Comparison of ENCODE assay signal across 14 cellular contexts in genomic region chr5:179148703-179149170, GRCh38.
DNase-seq lines count a peak whose midpoint lies in the region; ATAC-seq and TF ChIP-seq lines count a peak whose summit lies in the region.
"Had no signal": no experiment of that assay in that cellular context is flagged by ENCODE, and none has a peak within 500 bp of the region (broad histone marks: within the 10 kb centered on the region; RNA-seq: fewer than 3 reads in every experiment).

No MANE protein-coding gene starts in this region.

- H4K20me1 ChIP-seq in MM.1S (ENCODE audit: insufficient read depth, low read length): no peaks in the 10 kb centered on the region
- H4K20me1 ChIP-seq: BLaER1 treated with 17β-estradiol and CSF1 and Interleukin-3, amounts not matched to agents 10 nM and 100 nM had no signal

- TF ChIP-seq CTCF in left ventricle myocardium inferior (IDR thresholded peaks at IDR 0.05; ENCODE audit: borderline replicate concordance) (no peak), spleen (IDR thresholded peaks at IDR 0.05 in 8 of 11, conservative IDR thresholded peaks at IDR 0.05 in 3 of 11) (no peak), MM.1S (IDR thresholded peaks at IDR 0.05; ENCODE audit: low read length) (no peak), mucosa of descending colon (IDR thresholded peaks at IDR 0.05) (no peak)

- H3F3A ChIP-seq in MM.1S (ENCODE audit: insufficient read depth, low read length): no peaks in the 10 kb centered on the region

- H3K9me2 ChIP-seq in MM.1S (replicated peaks; ENCODE audit: insufficient read depth, low read length): no peaks in the 10 kb centered on the region

- WGBS in mesendoderm (ENCODE audit: extremely low coverage, insufficient coverage, low lambda C conversion rate): no CpG with 5 or more reads among the region's 9 CpGs
- 56 to 78% (median 78%) methylated on average over 4 to 9 of the region's 9 CpGs for WGBS in spleen, 5 donors

- H3K27me3 ChIP-seq in left ventricle myocardium inferior (ENCODE audit: low read depth): peaks cover 22% of the 10 kb centered on the region
- H3K27me3 ChIP-seq in mesendoderm (ENCODE audit: insufficient read depth, low read length, poor library complexity): no peaks in the 10 kb centered on the region
- H3K27me3 ChIP-seq in spleen (replicated peaks in 1 of 7): no peaks in the 10 kb centered on the region
- H3K27me3 ChIP-seq in MM.1S (replicated peaks; ENCODE audit: insufficient read depth, low read length): peaks cover 13% of the 10 kb centered on the region
- H3K27me3 ChIP-seq: BLaER1 treated with 17β-estradiol and CSF1 and Interleukin-3, amounts not matched to agents 10 nM and 100 nM had no signal

- intact Hi-C loops in Right ventricle myocardium superior (cut with DNase I): no loop called here
- intact Hi-C loops in left ventricle myocardium inferior (cut with micrococcal nuclease): no loop called here
- intact Hi-C loops in left ventricle myocardium superior (cut with micrococcal nuclease): no loop called here
- intact Hi-C loops in spleen (cut with DNase I; ENCODE audit: low total_unique reads): no loop called here
- intact Hi-C loops in mucosa of descending colon (cut with DNase I, micrococcal nuclease): no loop called here

- no peak for TF ChIP-seq POLR2A in spleen (IDR thresholded peaks at IDR 0.05)

- DNase-seq in Right ventricle myocardium superior (peak; percentile 18), left ventricle myocardium inferior (no peak), left ventricle myocardium superior (peak; percentile 5), mesendoderm (no peak), spleen (peak; percentile 38), NCI-H1092 (lab: John Stamatoyannopoulos, UW) (no peak), MM.1S (no peak), mucosa of descending colon (no peak)
- DNase-seq: Calu3; CD8-positive, alpha-beta T cell; DMS79 treated with DMSO at 0.1 percent for 48 hours; GF-D8 had no signal

- H2BK5ac ChIP-seq in mesendoderm (ENCODE audit: low read length): no peak overlapping the region

- H3K9me3 ChIP-seq in left ventricle myocardium inferior (replicated peaks): no peaks in the 10 kb centered on the region
- no peaks in the 10 kb centered on the region for H3K9me3 ChIP-seq in spleen
- H3K9me3 ChIP-seq in MM.1S (replicated peaks; ENCODE audit: insufficient read depth, low read length): no peaks in the 10 kb centered on the region
- no peaks in the 10 kb centered on the region for H3K9me3 ChIP-seq in mucosa of descending colon
- H3K9me3 ChIP-seq: HAP-1 had no signal

- no peaks in the 10 kb centered on the region for H3K36me3 ChIP-seq in left ventricle myocardium inferior
- H3K36me3 ChIP-seq in mesendoderm (ENCODE audit: control insufficient read depth, insufficient read depth, low read length): no peaks in the 10 kb centered on the region
- H3K36me3 ChIP-seq in spleen: peaks cover 0 to 58% (median 0%) of the 10 kb centered on the region in 6 donors
- H3K36me3 ChIP-seq in MM.1S (replicated peaks; ENCODE audit: insufficient read depth, low read length): no peaks in the 10 kb centered on the region
- no peaks in the 10 kb centered on the region for H3K36me3 ChIP-seq in mucosa of descending colon (ENCODE audit: low read depth)
- H3K36me3 ChIP-seq: BLaER1 treated with 17β-estradiol and CSF1 and Interleukin-3, amounts not matched to agents 10 nM and 100 nM; HAP-1 had no signal

- no peaks in the 10 kb centered on the region for H3K79me1 ChIP-seq in mesendoderm (ENCODE audit: low read length)

- no peak overlapping the region for H3K18ac ChIP-seq in mesendoderm (ENCODE audit: low read length)

- H3K23ac ChIP-seq in mesendoderm (ENCODE audit: low read length): peak overlapping the region; percentile 24

- H2AFZ ChIP-seq in MM.1S (ENCODE audit: low read length): no peak overlapping the region

- H3K79me2 ChIP-seq in mesendoderm (ENCODE audit: control insufficient read depth, insufficient read depth, low read length) (no peaks in the 10 kb centered on the region), MM.1S (ENCODE audit: low read length) (no peaks in the 10 kb centered on the region)

- H3K27ac ChIP-seq in left ventricle myocardium inferior (replicated peaks) (no peak overlapping the region), mesendoderm (ENCODE audit: low read depth, low read length) (no peak overlapping the region), spleen (no peak overlapping the region), MM.1S (ENCODE audit: low read length) (no peak overlapping the region)
- H3K27ac ChIP-seq: BLaER1 treated with 17β-estradiol and CSF1 and Interleukin-3, amounts not matched to agents 10 nM and 100 nM had no signal

- no peak overlapping the region for H3K9ac ChIP-seq in mesendoderm (ENCODE audit: low read length)
- no peak overlapping the region for H3K9ac ChIP-seq in MM.1S (ENCODE audit: low read length)
- H3K9ac ChIP-seq: BLaER1 treated with 17β-estradiol and CSF1 and Interleukin-3, amounts not matched to agents 10 nM and 100 nM had no signal

- no peak overlapping the region for H3K4ac ChIP-seq in mesendoderm (ENCODE audit: low read depth, low read length)

- no peak overlapping the region for H2BK15ac ChIP-seq in mesendoderm (replicated peaks; ENCODE audit: low read depth)

- no peak overlapping the region for H2AK5ac ChIP-seq in mesendoderm (ENCODE audit: low read length)

- no peak overlapping the region for H4K5ac ChIP-seq in mesendoderm (ENCODE audit: low read length)

- H3K4me3 ChIP-seq in left ventricle myocardium inferior: no peak overlapping the region
- no peak overlapping the region for H3K4me3 ChIP-seq in mesendoderm (ENCODE audit: low read length)
- H3K4me3 ChIP-seq in spleen: no peak overlapping the region
- H3K4me3 ChIP-seq in MM.1S (ENCODE audit: low read length): no peak overlapping the region
- H3K4me3 ChIP-seq in mucosa of descending colon: no peak overlapping the region
- H3K4me3 ChIP-seq: BLaER1 treated with 17β-estradiol and CSF1 and Interleukin-3, amounts not matched to agents 10 nM and 100 nM; HAP-1 had no signal

- ATAC-seq in Right ventricle myocardium superior (ENCODE audit: poor library complexity): no peak
- no peak for ATAC-seq in left ventricle myocardium superior
- no peak for ATAC-seq in mucosa of descending colon
- ATAC-seq: CD8-positive, alpha-beta T cell had no signal

- H3K56ac ChIP-seq in mesendoderm (ENCODE audit: low read length): no peak overlapping the region

- H4K8ac ChIP-seq in mesendoderm (ENCODE audit: low read depth, low read length): no peak overlapping the region

- H3K4me2 ChIP-seq in mesendoderm (ENCODE audit: low read length) (no peak overlapping the region), MM.1S (ENCODE audit: low read depth, low read length) (no peak overlapping the region)
- H3K4me2 ChIP-seq: BLaER1 treated with 17β-estradiol and CSF1 and Interleukin-3, amounts not matched to agents 10 nM and 100 nM had no signal

- H2BK120ac ChIP-seq in mesendoderm (ENCODE audit: low read depth, low read length): no peak overlapping the region

- H3K4me1 ChIP-seq in left ventricle myocardium inferior: no peaks in the 10 kb centered on the region
- no peaks in the 10 kb centered on the region for H3K4me1 ChIP-seq in mesendoderm (ENCODE audit: control insufficient read depth, low read depth, low read length)
- peaks cover 0 to 6% (median 0%) of the 10 kb centered on the region in 6 donors for H3K4me1 ChIP-seq in spleen
- H3K4me1 ChIP-seq in MM.1S (ENCODE audit: low read length): no peaks in the 10 kb centered on the region
- H3K4me1 ChIP-seq in mucosa of descending colon (ENCODE audit: low read depth): no peaks in the 10 kb centered on the region
- H3K4me1 ChIP-seq: HAP-1 had no signal

Comparison
In these comparisons a context has a peak if more than half of its experiments do, and no peak if none do; other contexts are left out.
1. DNase-seq: peak in Right ventricle myocardium superior (single experiment), left ventricle myocardium superior (single experiment) and spleen (single experiment); none in left ventricle myocardium inferior (single experiment), mesendoderm (single experiment), NCI-H1092 (single experiment), MM.1S (single experiment) and mucosa of descending colon (0 of 3).